In genomic region chr16:54526916-54527315, GRCh38 we compare ENCODE assay signal across 17 cellular contexts.
"Had no signal": no experiment of that assay in that cellular context is flagged by ENCODE, and none has a peak within 500 bp of the region (broad histone marks: within the 10 kb centered on the region; RNA-seq: fewer than 3 reads in every experiment).

No MANE protein-coding gene starts in this region.

- H3K4me3 Mint-ChIP-seq: activated CD4-positive, alpha-beta memory T cell treated with anti-CD3 and anti-CD28 coated beads, Interleukin-2, amount 10 ng/mL, durations not matched to agents 7 days and 5 days; activated CD4-positive, alpha-beta T cell treated with anti-CD3 and anti-CD28 coated beads for 36 hours; activated naive CD8-positive, alpha-beta T cell treated with anti-CD3 and anti-CD28 coated beads, Interleukin-2, amount 10 ng/mL, durations not matched to agents 7 days and 5 days; activated T-cell treated with anti-CD3 and anti-CD28 coated beads, Interleukin-2, amount 50 U/mL, for 72 hours; mesothelial cell of epicardium had no signal

- H3K36me3 ChIP-seq: ascending aorta, stomach had no signal

- DNase-seq: activated CD4-positive, alpha-beta memory T cell treated with anti-CD3 and anti-CD28 coated beads, Interleukin-2, amount 10 ng/mL, durations not matched to agents 7 days and 5 days; activated CD4-positive, alpha-beta T cell treated with anti-CD3 and anti-CD28 coated beads for 36 hours; activated naive CD8-positive, alpha-beta T cell treated with anti-CD3 and anti-CD28 coated beads, Interleukin-2, amount 10 ng/mL, durations not matched to agents 7 days and 5 days; activated T-cell treated with anti-CD3 and anti-CD28 coated beads, Interleukin-2, amount 50 U/mL, for 72 hours; caudate nucleus; effector CD4-positive, alpha-beta T cell; hypothalamus; kidney glomerular epithelial cell; retina; stomach; T-helper 9 cell had no signal

- H3K4me1 Mint-ChIP-seq: activated CD4-positive, alpha-beta memory T cell treated with anti-CD3 and anti-CD28 coated beads, Interleukin-2, amount 10 ng/mL, durations not matched to agents 7 days and 5 days; activated CD4-positive, alpha-beta T cell treated with anti-CD3 and anti-CD28 coated beads for 36 hours; activated naive CD8-positive, alpha-beta T cell treated with anti-CD3 and anti-CD28 coated beads, Interleukin-2, amount 10 ng/mL, durations not matched to agents 7 days and 5 days; mesothelial cell of epicardium had no signal

- H3K9ac ChIP-seq: parathyroid adenoma had no signal

- H3K79me2 ChIP-seq: parathyroid adenoma had no signal

- H3K27ac Mint-ChIP-seq: activated CD4-positive, alpha-beta memory T cell treated with anti-CD3 and anti-CD28 coated beads, Interleukin-2, amount 10 ng/mL, durations not matched to agents 7 days and 5 days; activated CD4-positive, alpha-beta T cell treated with anti-CD3 and anti-CD28 coated beads for 36 hours; activated naive CD8-positive, alpha-beta T cell treated with anti-CD3 and anti-CD28 coated beads, Interleukin-2, amount 10 ng/mL, durations not matched to agents 7 days and 5 days; activated T-cell treated with anti-CD3 and anti-CD28 coated beads, Interleukin-2, amount 50 U/mL, for 72 hours; mesothelial cell of epicardium had no signal

- H3K27ac ChIP-seq: ascending aorta, coronary artery, parathyroid adenoma, skin epidermis, stomach, VCaP had no signal

- H3K27me3 ChIP-seq: ascending aorta, stomach had no signal

- ATAC-seq: activated CD4-positive, alpha-beta T cell treated with anti-CD3 and anti-CD28 coated beads for 36 hours; activated T-cell treated with anti-CD3 and anti-CD28 coated beads, Interleukin-2, amount 50 U/mL, for 72 hours had no signal

- H2AFZ ChIP-seq: parathyroid adenoma had no signal

- H3K27me3 Mint-ChIP-seq: activated CD4-positive, alpha-beta memory T cell treated with anti-CD3 and anti-CD28 coated beads, Interleukin-2, amount 10 ng/mL, durations not matched to agents 7 days and 5 days had no signal

- H3K4me1 ChIP-seq: ascending aorta, parathyroid adenoma, stomach had no signal

- H3K4me3 ChIP-seq: ascending aorta, coronary artery, skin epidermis, stomach had no signal
